Comparison of ENCODE assay signal across 1 cellular context in the genomic region with DNA sequence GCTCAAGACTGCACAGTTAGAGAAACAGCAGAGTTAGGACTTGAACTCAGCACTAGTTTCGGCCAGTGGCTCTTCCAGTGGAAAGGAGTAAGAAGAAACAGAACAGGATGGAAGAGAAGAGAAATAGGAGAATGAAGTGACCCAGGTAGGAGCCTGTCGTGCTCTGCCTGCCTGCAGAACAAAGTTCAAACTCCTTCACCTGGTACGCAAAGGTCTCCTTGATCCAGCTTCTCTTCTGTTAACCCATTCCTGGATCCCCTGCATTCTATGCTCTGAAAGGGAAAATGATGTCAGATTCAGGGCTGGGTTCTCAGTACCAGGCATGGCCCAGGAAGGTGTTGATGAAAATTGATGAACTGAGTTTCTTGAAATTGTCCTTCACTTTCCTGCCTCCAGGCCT.
TF ChIP-seq lines count a peak whose summit lies in the region.

No MANE protein-coding gene starts in this region.

TF ChIP-seq in HepG2, 621 proteins besides CTCF, POLR2A, EP300 and RAD21:
- TF ChIP-seq NONO (IDR thresholded peaks at IDR 0.05) (no peak), NONO (CRISPR knock-in tag; conservative IDR thresholded peaks at IDR 0.05) (0 out of 2 replicates have a peak, but pooled peaks have one; percentile 32), ZNF598 (CRISPR knock-in tag; IDR thresholded peaks at IDR 0.05; ENCODE audit: borderline replicate concordance) (no peak), HNF4G (IDR thresholded peaks at IDR 0.05; ENCODE audit: borderline replicate concordance, low read depth, low read length) (peak; percentile 80; the same call in 1 of the 2 replicates), HNF4G (CRISPR knock-in tag; IDR thresholded peaks at IDR 0.05; ENCODE audit: borderline replicate concordance, low read depth) (no peak), ZNF543 (CRISPR knock-in tag; IDR thresholded peaks at IDR 0.05) (no peak), HNF4A (CRISPR knock-in tag; IDR thresholded peaks at IDR 0.05) (peak; percentile 74), ZNF709 (CRISPR knock-in tag; IDR thresholded peaks at IDR 0.05) (0 out of 2 replicates have a peak, but pooled peaks have one; percentile 29), KDM5B (CRISPR knock-in tag; IDR thresholded peaks at IDR 0.05; ENCODE audit: borderline replicate concordance) (no peak), ZNF652 (CRISPR knock-in tag; IDR thresholded peaks at IDR 0.05; ENCODE audit: borderline replicate concordance, low read depth) (peak; percentile 95), CENPX (CRISPR knock-in tag; IDR thresholded peaks at IDR 0.05) (no peak), MXD4 (CRISPR knock-in tag; IDR thresholded peaks at IDR 0.05) (no peak), HCFC1 (IDR thresholded peaks at IDR 0.05; ENCODE audit: low read depth, low read length) (no peak), JUNB (CRISPR knock-in tag; IDR thresholded peaks at IDR 0.05; ENCODE audit: borderline replicate concordance) (0 out of 2 replicates have a peak, but pooled peaks have one; percentile 19), RBM22 (optimal IDR thresholded peaks at IDR 0.05; ENCODE audit: low read length) (peak; percentile 27), TEAD3 (CRISPR knock-in tag; optimal IDR thresholded peaks at IDR 0.05; ENCODE audit: borderline replicate concordance) (peak; percentile 20), ESRRA (CRISPR knock-in tag; IDR thresholded peaks at IDR 0.05; ENCODE audit: low read depth) (0 out of 2 replicates have a peak, but pooled peaks have one; percentile 27)
- TF ChIP-seq, protein P1, sequence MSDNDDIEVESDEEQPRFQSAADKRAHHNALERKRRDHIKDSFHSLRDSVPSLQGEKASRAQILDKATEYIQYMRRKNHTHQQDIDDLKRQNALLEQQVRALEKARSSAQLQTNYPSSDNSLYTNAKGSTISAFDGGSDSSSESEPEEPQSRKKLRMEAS (IDR thresholded peaks at IDR 0.05): no peak
- TF ChIP-seq, protein P2, sequence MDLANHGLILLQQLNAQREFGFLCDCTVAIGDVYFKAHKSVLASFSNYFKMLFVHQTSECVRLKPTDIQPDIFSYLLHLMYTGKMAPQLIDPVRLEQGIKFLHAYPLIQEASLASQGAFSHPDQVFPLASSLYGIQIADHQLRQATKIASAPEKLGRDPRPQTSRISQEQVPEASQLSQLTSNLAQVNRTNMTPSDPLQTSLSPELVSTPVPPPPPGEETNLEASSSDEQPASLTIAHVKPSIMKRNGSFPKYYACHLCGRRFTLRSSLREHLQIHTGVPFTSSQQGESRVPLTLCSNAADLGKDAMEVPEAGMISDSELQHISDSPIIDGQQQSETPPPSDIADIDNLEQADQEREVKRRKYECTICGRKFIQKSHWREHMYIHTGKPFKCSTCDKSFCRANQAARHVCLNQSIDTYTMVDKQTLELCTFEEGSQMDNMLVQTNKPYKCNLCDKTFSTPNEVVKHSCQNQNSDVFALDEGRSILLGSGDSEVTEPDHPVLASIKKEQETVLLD (CRISPR knock-in tag; IDR thresholded peaks at IDR 0.05; ENCODE audit: low read depth): peak; percentile 33; the same call in 1 of the 2 replicates
- TF ChIP-seq, protein P3, sequence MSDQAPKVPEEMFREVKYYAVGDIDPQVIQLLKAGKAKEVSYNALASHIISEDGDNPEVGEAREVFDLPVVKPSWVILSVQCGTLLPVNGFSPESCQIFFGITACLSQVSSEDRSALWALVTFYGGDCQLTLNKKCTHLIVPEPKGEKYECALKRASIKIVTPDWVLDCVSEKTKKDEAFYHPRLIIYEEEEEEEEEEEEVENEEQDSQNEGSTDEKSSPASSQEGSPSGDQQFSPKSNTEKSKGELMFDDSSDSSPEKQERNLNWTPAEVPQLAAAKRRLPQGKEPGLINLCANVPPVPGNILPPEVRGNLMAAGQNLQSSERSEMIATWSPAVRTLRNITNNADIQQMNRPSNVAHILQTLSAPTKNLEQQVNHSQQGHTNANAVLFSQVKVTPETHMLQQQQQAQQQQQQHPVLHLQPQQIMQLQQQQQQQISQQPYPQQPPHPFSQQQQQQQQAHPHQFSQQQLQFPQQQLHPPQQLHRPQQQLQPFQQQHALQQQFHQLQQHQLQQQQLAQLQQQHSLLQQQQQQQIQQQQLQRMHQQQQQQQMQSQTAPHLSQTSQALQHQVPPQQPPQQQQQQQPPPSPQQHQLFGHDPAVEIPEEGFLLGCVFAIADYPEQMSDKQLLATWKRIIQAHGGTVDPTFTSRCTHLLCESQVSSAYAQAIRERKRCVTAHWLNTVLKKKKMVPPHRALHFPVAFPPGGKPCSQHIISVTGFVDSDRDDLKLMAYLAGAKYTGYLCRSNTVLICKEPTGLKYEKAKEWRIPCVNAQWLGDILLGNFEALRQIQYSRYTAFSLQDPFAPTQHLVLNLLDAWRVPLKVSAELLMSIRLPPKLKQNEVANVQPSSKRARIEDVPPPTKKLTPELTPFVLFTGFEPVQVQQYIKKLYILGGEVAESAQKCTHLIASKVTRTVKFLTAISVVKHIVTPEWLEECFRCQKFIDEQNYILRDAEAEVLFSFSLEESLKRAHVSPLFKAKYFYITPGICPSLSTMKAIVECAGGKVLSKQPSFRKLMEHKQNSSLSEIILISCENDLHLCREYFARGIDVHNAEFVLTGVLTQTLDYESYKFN (CRISPR knock-in tag; conservative IDR thresholded peaks at IDR 0.05): peak; percentile 53
- TF ChIP-seq, protein P4, sequence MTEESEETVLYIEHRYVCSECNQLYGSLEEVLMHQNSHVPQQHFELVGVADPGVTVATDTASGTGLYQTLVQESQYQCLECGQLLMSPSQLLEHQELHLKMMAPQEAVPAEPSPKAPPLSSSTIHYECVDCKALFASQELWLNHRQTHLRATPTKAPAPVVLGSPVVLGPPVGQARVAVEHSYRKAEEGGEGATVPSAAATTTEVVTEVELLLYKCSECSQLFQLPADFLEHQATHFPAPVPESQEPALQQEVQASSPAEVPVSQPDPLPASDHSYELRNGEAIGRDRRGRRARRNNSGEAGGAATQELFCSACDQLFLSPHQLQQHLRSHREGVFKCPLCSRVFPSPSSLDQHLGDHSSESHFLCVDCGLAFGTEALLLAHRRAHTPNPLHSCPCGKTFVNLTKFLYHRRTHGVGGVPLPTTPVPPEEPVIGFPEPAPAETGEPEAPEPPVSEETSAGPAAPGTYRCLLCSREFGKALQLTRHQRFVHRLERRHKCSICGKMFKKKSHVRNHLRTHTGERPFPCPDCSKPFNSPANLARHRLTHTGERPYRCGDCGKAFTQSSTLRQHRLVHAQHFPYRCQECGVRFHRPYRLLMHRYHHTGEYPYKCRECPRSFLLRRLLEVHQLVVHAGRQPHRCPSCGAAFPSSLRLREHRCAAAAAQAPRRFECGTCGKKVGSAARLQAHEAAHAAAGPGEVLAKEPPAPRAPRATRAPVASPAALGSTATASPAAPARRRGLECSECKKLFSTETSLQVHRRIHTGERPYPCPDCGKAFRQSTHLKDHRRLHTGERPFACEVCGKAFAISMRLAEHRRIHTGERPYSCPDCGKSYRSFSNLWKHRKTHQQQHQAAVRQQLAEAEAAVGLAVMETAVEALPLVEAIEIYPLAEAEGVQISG (CRISPR knock-in tag; IDR thresholded peaks at IDR 0.05): no peak
